ENCODE assay signal across 1 cellular context in genomic region chr2:39525636-39526412, GRCh38.
TF ChIP-seq lines count a peak whose summit lies in the region.

No MANE protein-coding gene starts in this region.

TF ChIP-seq in IMR-90, 13 proteins besides CTCF, POLR2A, EP300 and RAD21 (continued from another document):
- TF ChIP-seq USF2 (IDR thresholded peaks at IDR 0.05; ENCODE audit: low read depth, low read length) = no peak
- no peak for TF ChIP-seq RCOR1 (IDR thresholded peaks at IDR 0.05; ENCODE audit: insufficient replicate concordance, low read length)
- TF ChIP-seq BHLHE40 (IDR thresholded peaks at IDR 0.05; ENCODE audit: low read depth, low read length) = no peak
- no peak for TF ChIP-seq FOS (IDR thresholded peaks at IDR 0.05; ENCODE audit: low read depth, low read length)
- no peak for TF ChIP-seq MXI1 (IDR thresholded peaks at IDR 0.05; ENCODE audit: borderline replicate concordance, low read depth, low read length)
